In the genomic region with DNA sequence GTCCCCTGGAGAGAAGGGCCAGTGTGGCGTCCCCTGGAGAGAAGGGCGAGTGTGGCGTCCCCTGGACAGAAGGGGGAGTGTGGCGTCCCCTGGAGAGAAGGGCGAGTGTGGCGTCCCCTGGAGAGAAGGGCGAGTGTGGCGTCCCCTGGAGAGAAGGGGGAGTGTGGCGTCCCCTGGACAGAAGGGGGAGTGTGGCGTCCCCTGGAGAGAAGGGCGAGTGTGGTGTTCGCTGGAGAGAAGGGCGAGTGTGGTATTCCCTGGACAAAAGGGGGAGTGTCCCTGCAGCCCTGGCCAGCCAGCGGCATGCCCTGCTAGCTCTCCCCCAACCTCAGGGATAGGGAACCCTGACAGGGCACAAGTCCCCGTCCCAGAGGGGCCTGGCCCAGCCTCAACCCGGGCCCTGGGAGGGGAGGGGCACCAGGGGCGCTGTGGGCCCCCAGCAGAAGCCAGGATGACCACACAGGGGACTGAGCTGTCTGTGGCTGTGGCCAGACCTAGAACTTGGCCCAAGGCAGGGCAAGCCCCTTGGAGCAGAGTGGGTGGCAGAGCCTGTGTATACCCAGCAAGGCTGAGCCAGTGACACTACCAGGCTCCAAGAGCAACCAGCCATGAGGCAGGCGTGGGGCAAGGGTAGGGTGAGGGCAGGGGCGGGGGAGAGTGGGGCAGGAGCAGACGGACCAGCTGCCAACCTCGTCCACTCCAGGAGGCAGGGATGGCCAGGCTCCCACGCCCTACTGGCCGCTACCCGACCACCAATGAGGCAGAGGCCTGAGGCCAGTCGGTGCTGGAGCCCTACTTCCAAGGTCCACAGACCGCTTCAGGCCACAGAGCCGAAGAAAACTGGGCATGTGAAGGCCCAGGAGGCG, we compare ENCODE assay signal across 21 cellular contexts. TPM values are rescaled to one million over a fixed set of nuclear protein-coding genes. Genes with fewer than 3 reads are reported as not detected.
"Had no signal": no experiment of that assay in that cellular context is flagged by ENCODE, and none has a peak within 500 bp of the region (broad histone marks: within the 10 kb centered on the region; RNA-seq: fewer than 3 reads in every experiment).

No MANE protein-coding gene starts in this region.

- H3K27me3 Mint-ChIP-seq: activated naive CD8-positive, alpha-beta T cell treated with anti-CD3 and anti-CD28 coated beads, Interleukin-2, amount 50 U/mL, for 24 hours; activated T-helper 17 cell treated with anti-CD3 and anti-CD28 coated beads, Interleukin-2, amount 50 U/mL, for 72 hours; memory B cell; naive thymus-derived CD4-positive, alpha-beta T cell had no signal

- H3K4me1 Mint-ChIP-seq: activated T-helper 17 cell treated with anti-CD3 and anti-CD28 coated beads, Interleukin-2, amount 50 U/mL, for 72 hours had no signal

- H3K4me3 ChIP-seq: breast epithelium, gastrocnemius medialis, left lung, mucosa of descending colon, skin epidermis, tibial nerve had no signal

- H3K27ac ChIP-seq: breast epithelium, gastrocnemius medialis, left lung, skin epidermis, tibial nerve had no signal

- H3K27me3 ChIP-seq: breast epithelium, gastrocnemius medialis, tibial nerve had no signal

- H3K9me3 ChIP-seq: breast epithelium, gastrocnemius medialis, left lung, mucosa of descending colon, tibial nerve had no signal

- ATAC-seq: activated naive CD8-positive, alpha-beta T cell treated with anti-CD3 and anti-CD28 coated beads, Interleukin-2, amount 50 U/mL, for 24 hours; activated T-helper 17 cell treated with anti-CD3 and anti-CD28 coated beads, Interleukin-2, amount 50 U/mL, for 72 hours; gastrocnemius medialis; left lung; mucosa of descending colon; naive thymus-derived CD4-positive, alpha-beta T cell had no signal

- DNase-seq: activated CD4-positive, alpha-beta T cell treated with anti-CD3 and anti-CD28 coated beads for 1 hour; activated CD4-positive, alpha-beta T cell treated with anti-CD3 and anti-CD28 coated beads, Interleukin-2, amount 50 U/mL, for 4 hours; activated naive CD4-positive, alpha-beta T cell treated with anti-CD3 and anti-CD28 coated beads for 36 hours; activated naive CD8-positive, alpha-beta T cell treated with anti-CD3 and anti-CD28 coated beads, Interleukin-2, amount 50 U/mL, for 24 hours; activated T-cell treated with anti-CD3 and anti-CD28 coated beads for 4 hours; effector memory CD4-positive, alpha-beta T cell; erythroblast; gastrocnemius medialis; islet precursor cell; mucosa of descending colon; naive thymus-derived CD4-positive, alpha-beta T cell; stimulated activated CD4-positive, alpha-beta T cell treated with anti-CD3 and anti-CD28 coated beads, Interleukin-4, amount 100 ng/mL, for 24 hours; stimulated activated naive CD4-positive, alpha-beta T cell had no signal

- H3K4me3 Mint-ChIP-seq: activated naive CD4-positive, alpha-beta T cell treated with anti-CD3 and anti-CD28 coated beads for 36 hours; activated naive CD8-positive, alpha-beta T cell treated with anti-CD3 and anti-CD28 coated beads, Interleukin-2, amount 50 U/mL, for 24 hours; activated T-helper 17 cell treated with anti-CD3 and anti-CD28 coated beads, Interleukin-2, amount 50 U/mL, for 72 hours; dendritic cell treated with granulocyte-macrophage colony-stimulating factor and Interleukin-4, amounts not matched to agents 40 ng/mL and 50 ng/mL, for 4 days; memory B cell had no signal

- H3K9me3 Mint-ChIP-seq: activated naive CD4-positive, alpha-beta T cell treated with anti-CD3 and anti-CD28 coated beads for 36 hours; activated naive CD8-positive, alpha-beta T cell treated with anti-CD3 and anti-CD28 coated beads, Interleukin-2, amount 50 U/mL, for 24 hours; activated T-helper 17 cell treated with anti-CD3 and anti-CD28 coated beads, Interleukin-2, amount 50 U/mL, for 72 hours; dendritic cell treated with granulocyte-macrophage colony-stimulating factor and Interleukin-4, amounts not matched to agents 40 ng/mL and 50 ng/mL, for 4 days; memory B cell; naive thymus-derived CD4-positive, alpha-beta T cell had no signal

- H3K27ac Mint-ChIP-seq: activated naive CD4-positive, alpha-beta T cell treated with anti-CD3 and anti-CD28 coated beads for 36 hours; activated naive CD8-positive, alpha-beta T cell treated with anti-CD3 and anti-CD28 coated beads, Interleukin-2, amount 50 U/mL, for 24 hours; dendritic cell treated with granulocyte-macrophage colony-stimulating factor and Interleukin-4, amounts not matched to agents 40 ng/mL and 50 ng/mL, for 4 days; memory B cell; naive thymus-derived CD4-positive, alpha-beta T cell had no signal

- H3K36me3 ChIP-seq: breast epithelium had no signal

RNA-seq across cellular contexts. Expression of gene LMNTD2, which starts 29.3 kb away (rescaled TPM):
- total RNA-seq: cerebellum had no signal
